In the genomic region with DNA sequence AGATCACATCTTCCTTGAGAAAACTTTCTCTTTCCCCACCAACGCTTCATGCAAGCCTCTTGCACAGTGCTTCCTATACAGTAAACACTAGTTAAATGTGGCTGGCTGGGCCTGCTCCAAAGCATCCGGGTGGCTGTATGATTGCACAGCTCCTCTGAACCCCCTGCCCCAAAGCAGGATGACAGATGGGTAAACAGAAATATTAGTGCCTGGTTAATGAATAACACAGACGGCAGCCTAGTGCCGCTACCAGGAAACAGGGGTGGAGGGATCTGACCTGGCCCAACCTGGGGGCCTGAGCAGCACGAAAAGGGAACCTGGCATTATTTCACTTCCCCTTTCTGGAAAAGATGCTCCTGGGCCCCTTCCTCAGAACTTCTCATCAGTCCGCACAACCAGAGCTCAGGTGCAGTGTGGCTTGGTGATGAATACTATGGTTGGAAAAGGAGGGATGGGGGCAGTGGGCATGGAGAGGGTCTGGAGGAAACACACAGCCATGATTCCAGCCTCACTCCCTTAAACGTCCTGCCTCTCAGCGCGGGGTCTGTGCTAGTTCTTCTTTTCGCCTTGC, we compare ENCODE assay signal across 12 cellular contexts. TPM values are rescaled to one million over a fixed set of nuclear protein-coding genes. Genes with fewer than 3 reads are reported as not detected.
A peak's percentile ranks its signal among the peaks of the same experiment; 100 is the strongest.
DNase-seq lines count a peak whose midpoint lies in the region; ATAC-seq and TF ChIP-seq lines count a peak whose summit lies in the region.
"Had no signal": no experiment of that assay in that cellular context is flagged by ENCODE, and none has a peak within 500 bp of the region (broad histone marks: within the 10 kb centered on the region; RNA-seq: fewer than 3 reads in every experiment).

No MANE protein-coding gene starts in this region.

- no peak overlapping the region for H3K4me3 Mint-ChIP-seq in HFFc6

- no peak for TF ChIP-seq CTCF in HFFc6 (IDR thresholded peaks at IDR 0.05)

- H3K36me3 Mint-ChIP-seq in HFFc6 (ENCODE audit: low read depth), result no peaks in the 10 kb centered on the region

- peaks cover 37% of the 10 kb centered on the region for H3K27me3 Mint-ChIP-seq in HFFc6 (ENCODE audit: insufficient read depth)

- H3K4me1 Mint-ChIP-seq in HFFc6 (ENCODE audit: low read depth), result peaks cover 18% of the 10 kb centered on the region

- DNase-seq in DMS 273 (lab: John Stamatoyannopoulos, UW; ENCODE audit: unreplicated experiment), result peak; percentile 68
- peak; percentile 35 to 84 for DNase-seq in NCI-H526 (lab: John Stamatoyannopoulos, UW)
- DNase-seq in left lobe of liver (ENCODE audit: low spot score), result peak; percentile 70
- DNase-seq in HFFc6, result no peak
- DNase-seq in 8988T, result no peak
- no peak for DNase-seq in NCI-H82 treated with DMSO at 0.1 percent for 48 hours (lab: John Stamatoyannopoulos, UW; ENCODE audit: unreplicated experiment)
- DNase-seq: foreskin melanocyte; stimulated activated CD8-positive, alpha-beta memory T cell treated with anti-CD3 and anti-CD28 coated beads, Interleukin-4, amount 100 ng/mL, for 48 hours had no signal

- H3K27ac Mint-ChIP-seq in HFFc6, result no peak overlapping the region

- peak; percentile 39 for ATAC-seq in GM21737 (IDR thresholded peaks at IDR 0.05; ENCODE audit: unreplicated experiment)
- ATAC-seq in left lobe of liver, result peak; percentile 71
- ATAC-seq in HG03196 (IDR thresholded peaks at IDR 0.05; ENCODE audit: unreplicated experiment), result no peak
- ATAC-seq: HCT116 had no signal

- no peaks in the 10 kb centered on the region for H3K9me3 Mint-ChIP-seq in HFFc6

RNA-seq across cellular contexts. Expression of a gene that starts 10.8 kb away (rescaled TPM):
- total RNA-seq in left lobe of liver, result not detected
- not detected for total RNA-seq in HFFc6 (2021; fragmentation: NEBNext Ultra II Directional; extraction: Animal tissue kit (Norgen Biotek cat#: 25700))
- total RNA-seq: astrocyte had no signal

RNA-seq across cellular contexts. Expression of a gene that starts 31.4 kb away (rescaled TPM):
- not detected for total RNA-seq in left lobe of liver
- total RNA-seq in HFFc6 (2021; fragmentation: NEBNext Ultra II Directional; extraction: Animal tissue kit (Norgen Biotek cat#: 25700)), result not detected
- total RNA-seq: astrocyte had no signal

RNA-seq across cellular contexts. Expression of a gene that starts 54.5 kb away (rescaled TPM):
- total RNA-seq in left lobe of liver, result 2.0 TPM
- under 1 TPM in 3 of 6 experiments, not detected in 3; 0.27 to 0.75 (median 0.73) TPM for total RNA-seq in HFFc6 (2021; fragmentation: NEBNext Ultra II Directional; extraction: Animal tissue kit (Norgen Biotek cat#: 25700))

Comparison
In these comparisons a context has a peak if more than half of its experiments do, and no peak if none do; other contexts are left out.
1. DNase-seq: peak in DMS 273 (single experiment), NCI-H526 (2 of 2) and left lobe of liver (single experiment); none in HFFc6 (single experiment), 8988T (single experiment) and NCI-H82 treated with DMSO at 0.1 percent for 48 hours (single experiment).